Comparison of ENCODE assay signal across 23 cellular contexts in the genomic region with DNA sequence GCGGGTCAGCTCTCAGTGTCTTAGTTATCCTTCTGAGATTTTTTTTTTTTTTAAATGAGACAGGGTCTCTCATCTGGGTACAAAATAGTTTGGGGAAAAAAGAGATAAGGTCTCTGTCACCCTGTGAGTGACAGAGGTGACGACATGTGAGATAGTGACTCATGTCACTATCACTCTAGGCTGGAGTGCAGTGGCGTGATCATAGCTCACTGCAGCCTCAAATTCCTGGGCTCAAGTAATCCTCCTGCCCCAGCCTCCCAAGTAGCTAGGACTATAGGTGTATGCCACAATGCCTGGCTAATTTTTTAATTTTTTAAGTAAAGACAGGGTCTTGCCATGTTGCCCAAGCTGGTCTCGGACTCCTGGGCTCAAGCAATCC. TPM values are rescaled to one million over a fixed set of nuclear protein-coding genes. Genes with fewer than 3 reads are reported as not detected.
DNase-seq lines count a peak whose midpoint lies in the region; ATAC-seq and TF ChIP-seq lines count a peak whose summit lies in the region.
"Had no signal": no experiment of that assay in that cellular context is flagged by ENCODE, and none has a peak within 500 bp of the region (broad histone marks: within the 10 kb centered on the region; RNA-seq: fewer than 3 reads in every experiment).

No MANE protein-coding gene starts in this region.

- POLR2A ChIA-PET in activated CD4-positive, alpha-beta T cell treated with anti-CD3 and anti-CD28 coated beads for 36 hours (lab: Charles Lee) = no interaction called here

- intact Hi-C loops in activated CD4-positive, alpha-beta T cell treated with anti-CD3 and anti-CD28 coated beads for 36 hours (cut with DNase I, micrococcal nuclease) = loop anchor here in 1 of 2 experiments (5.0 kb wide), 1 partner anchor 53 kb away; no protein-coding TSS in a partner anchor

- no peaks in the 10 kb centered on the region for H3K27me3 Mint-ChIP-seq in activated CD4-positive, alpha-beta T cell treated with anti-CD3 and anti-CD28 coated beads for 36 hours

- H3K4me3 Mint-ChIP-seq in activated CD4-positive, alpha-beta T cell treated with anti-CD3 and anti-CD28 coated beads for 36 hours = no peak overlapping the region
- H3K4me3 Mint-ChIP-seq in stimulated activated effector memory CD8-positive, alpha-beta T cell treated with anti-CD3 and anti-CD28 coated beads, Interleukin-12 subunit alpha, Interleukin-12 subunit beta, amount 100 ng/mL, for 72 hours = no peak overlapping the region

- no peak overlapping the region for H3K27ac Mint-ChIP-seq in activated CD4-positive, alpha-beta T cell treated with anti-CD3 and anti-CD28 coated beads for 36 hours
- H3K27ac Mint-ChIP-seq in activated naive CD4-positive, alpha-beta T cell treated with anti-CD3 and anti-CD28 coated beads, Interleukin-2, amount 50 U/mL, for 72 hours = peak overlapping the region in 1 of 2 donors; percentile 25
- no peak overlapping the region for H3K27ac Mint-ChIP-seq in stimulated activated effector memory CD8-positive, alpha-beta T cell treated with anti-CD3 and anti-CD28 coated beads, Interleukin-12 subunit alpha, Interleukin-12 subunit beta, amount 100 ng/mL, for 72 hours

- no peaks in the 10 kb centered on the region for H3K9me3 Mint-ChIP-seq in activated CD4-positive, alpha-beta T cell treated with anti-CD3 and anti-CD28 coated beads for 36 hours (ENCODE audit: low read depth)
- H3K9me3 Mint-ChIP-seq in activated naive CD4-positive, alpha-beta T cell treated with anti-CD3 and anti-CD28 coated beads, Interleukin-2, amount 50 U/mL, for 72 hours = no peaks in the 10 kb centered on the region
- H3K9me3 Mint-ChIP-seq in stimulated activated effector memory CD8-positive, alpha-beta T cell treated with anti-CD3 and anti-CD28 coated beads, Interleukin-12 subunit alpha, Interleukin-12 subunit beta, amount 100 ng/mL, for 72 hours = no peaks in the 10 kb centered on the region

- TF ChIP-seq POLR2A in erythroblast (IDR thresholded peaks at IDR 0.05; ENCODE audit: low read length) = peak; percentile 3

- CTCF ChIA-PET in activated CD4-positive, alpha-beta T cell treated with anti-CD3 and anti-CD28 coated beads for 36 hours (lab: Charles Lee) = interaction anchor here (0.9 to 1.2 kb wide), 3 partner anchors 10 to 165 kb away, joined by 3 to 4 read pairs (median 4); a partner anchor contains a TSS

- no peak for DNase-seq in activated CD4-positive, alpha-beta T cell treated with anti-CD3 and anti-CD28 coated beads for 36 hours
- DNase-seq in activated CD4-positive, alpha-beta T cell treated with anti-CD3 and anti-CD28 coated beads for 1 hour = no peak
- DNase-seq in activated naive CD4-positive, alpha-beta T cell treated with anti-CD3 and anti-CD28 coated beads, Interleukin-2, amount 50 U/mL, for 72 hours (ENCODE audit: low spot score in 2 of 2) = no peak
- no peak for DNase-seq in activated naive CD4-positive, alpha-beta T cell treated with Interleukin-2 at 50 U/mL for 16 hours
- DNase-seq in erythroblast (lab: John Stamatoyannopoulos, UW) (peak; percentile 76 to 77), NCI-H187 (lab: John Stamatoyannopoulos, UW) (no peak)
- no peak for DNase-seq in stimulated activated effector memory CD8-positive, alpha-beta T cell treated with anti-CD3 and anti-CD28 coated beads, Interleukin-12 subunit alpha, Interleukin-12 subunit beta, amount 100 ng/mL, for 72 hours (ENCODE audit: low spot score in 2 of 2)
- DNase-seq: 8988T; AML-193; EL; GF-D8; NCI-H1092 treated with DMSO at 0.1 percent for 48 hours; NCI-H146; NCI-H2029 treated with DMSO at 0.1 percent for 48 hours; NCI-H2171; NCI-H345; NCI-H524; NCI-H774; NK-92 treated with Interleukin-12 subunit alpha and Interleukin-12 subunit beta, amount 100 ng/mL, for 24 hours; SIG-M5 had no signal

- ATAC-seq in activated CD4-positive, alpha-beta T cell treated with anti-CD3 and anti-CD28 coated beads for 36 hours = peak; percentile 80
- ATAC-seq in activated naive CD4-positive, alpha-beta T cell treated with anti-CD3 and anti-CD28 coated beads, Interleukin-2, amount 50 U/mL, for 72 hours = peak; percentile 64 to 82
- ATAC-seq in stimulated activated effector memory CD8-positive, alpha-beta T cell treated with anti-CD3 and anti-CD28 coated beads, Interleukin-12 subunit alpha, Interleukin-12 subunit beta, amount 100 ng/mL, for 72 hours = peak; percentile 62
- ATAC-seq in HG02840 (IDR thresholded peaks at IDR 0.05; ENCODE audit: low FRiP score, unreplicated experiment) = no peak
- ATAC-seq: HCT116, Panc1 had no signal

- peaks cover 16% of the 10 kb centered on the region for H3K4me1 Mint-ChIP-seq in activated CD4-positive, alpha-beta T cell treated with anti-CD3 and anti-CD28 coated beads for 36 hours
- no peaks in the 10 kb centered on the region for H3K4me1 Mint-ChIP-seq in stimulated activated effector memory CD8-positive, alpha-beta T cell treated with anti-CD3 and anti-CD28 coated beads, Interleukin-12 subunit alpha, Interleukin-12 subunit beta, amount 100 ng/mL, for 72 hours

- H3K36me3 Mint-ChIP-seq in activated CD4-positive, alpha-beta T cell treated with anti-CD3 and anti-CD28 coated beads for 36 hours (ENCODE audit: low read depth) = peaks cover 20% of the 10 kb centered on the region
- H3K36me3 Mint-ChIP-seq in activated naive CD4-positive, alpha-beta T cell treated with anti-CD3 and anti-CD28 coated beads, Interleukin-2, amount 50 U/mL, for 72 hours = peaks cover 10 to 22% of the 10 kb centered on the region in 2 donors
- peaks cover 9% of the 10 kb centered on the region for H3K36me3 Mint-ChIP-seq in stimulated activated effector memory CD8-positive, alpha-beta T cell treated with anti-CD3 and anti-CD28 coated beads, Interleukin-12 subunit alpha, Interleukin-12 subunit beta, amount 100 ng/mL, for 72 hours

RNA-seq across cellular contexts. Expression of a gene that starts 10.4 kb away (rescaled TPM):
- 10 to 100 TPM; 16.0 to 31.2 TPM for total RNA-seq in activated CD4-positive, alpha-beta T cell treated with anti-CD3 and anti-CD28 coated beads for 36 hours
- 10 to 100 TPM; 28.3 to 29.6 TPM for total RNA-seq in activated naive CD4-positive, alpha-beta T cell treated with anti-CD3 and anti-CD28 coated beads, Interleukin-2, amount 50 U/mL, for 72 hours

RNA-seq across cellular contexts. Expression of a gene that starts 39.6 kb away (rescaled TPM):
- 10 to 100 TPM; 76.9 to 77.1 TPM for total RNA-seq in activated CD4-positive, alpha-beta T cell treated with anti-CD3 and anti-CD28 coated beads for 36 hours
- total RNA-seq in activated naive CD4-positive, alpha-beta T cell treated with anti-CD3 and anti-CD28 coated beads, Interleukin-2, amount 50 U/mL, for 72 hours = 10 to 100 TPM; 31.9 to 72.4 TPM

Comparison
In these comparisons a context has a peak if more than half of its experiments do, and no peak if none do; other contexts are left out.
1. DNase-seq: peak in erythroblast (2 of 2); none in activated CD4-positive, alpha-beta T cell treated with anti-CD3 and anti-CD28 coated beads for 36 hours (single experiment), activated CD4-positive, alpha-beta T cell treated with anti-CD3 and anti-CD28 coated beads for 1 hour (single experiment), activated naive CD4-positive, alpha-beta T cell treated with anti-CD3 and anti-CD28 coated beads, Interleukin-2, amount 50 U/mL, for 72 hours (0 of 2), activated naive CD4-positive, alpha-beta T cell treated with Interleukin-2 at 50 U/mL for 16 hours (single experiment), stimulated activated effector memory CD8-positive, alpha-beta T cell treated with anti-CD3 and anti-CD28 coated beads, Interleukin-12 subunit alpha, Interleukin-12 subunit beta, amount 100 ng/mL, for 72 hours (0 of 2) and NCI-H187 (0 of 2).